Comparison of ENCODE assay signal across 22 cellular contexts in genomic region chr12:44019118-44019517, GRCh38.
DNase-seq lines count a peak whose midpoint lies in the region; ATAC-seq and TF ChIP-seq lines count a peak whose summit lies in the region.
"Had no signal": no experiment of that assay in that cellular context is flagged by ENCODE, and none has a peak within 500 bp of the region (broad histone marks: within the 10 kb centered on the region; RNA-seq: fewer than 3 reads in every experiment).

No MANE protein-coding gene starts in this region.

- TF ChIP-seq CTCF in Caco-2 (IDR thresholded peaks at IDR 0.05; ENCODE audit: insufficient read depth in 1 of 2, low read depth in 1 of 2, low read length in 1 of 2, severe bottlenecking in 1 of 2, unreplicated experiment in 1 of 2) (no peak), neural progenitor cell (IDR thresholded peaks at IDR 0.05) (no peak), body of pancreas (IDR thresholded peaks at IDR 0.05) (no peak), sigmoid colon (IDR thresholded peaks at IDR 0.05) (no peak)

- peaks cover 17% of the 10 kb centered on the region for H3K4me1 ChIP-seq in Caco-2
- no peaks in the 10 kb centered on the region for H3K4me1 ChIP-seq in NT2/D1 (ENCODE audit: insufficient read depth, insufficient read length)
- H3K4me1 ChIP-seq in neural progenitor cell = peaks cover 29% of the 10 kb centered on the region
- H3K4me1 ChIP-seq in body of pancreas = no peaks in the 10 kb centered on the region
- peaks cover 0 to 8% (median 0%) of the 10 kb centered on the region in 4 donors for H3K4me1 ChIP-seq in sigmoid colon
- H3K4me1 ChIP-seq: A549 had no signal

- no peak for ATAC-seq in body of pancreas
- ATAC-seq: A549, GM12878, HCT116 had no signal

- H3K4me3 Mint-ChIP-seq in Caco-2 (ENCODE audit: unreplicated experiment) = no peak overlapping the region
- no peak overlapping the region for H3K4me3 Mint-ChIP-seq in neural progenitor cell
- H3K4me3 Mint-ChIP-seq: CD4-positive, alpha-beta memory T cell had no signal

- H3K9me3 Mint-ChIP-seq in Caco-2 (ENCODE audit: unreplicated experiment) (no peaks in the 10 kb centered on the region), neural progenitor cell (peaks cover 5% of the 10 kb centered on the region)

- no peak for DNase-seq in Caco-2
- DNase-seq in NT2/D1 (ENCODE audit: low read depth, low spot score) = peak; percentile 18
- DNase-seq in iPS DF 19.7 (ENCODE audit: low read depth, low spot score) = peak; percentile 12
- peak; percentile 58 for DNase-seq in neural progenitor cell (ENCODE audit: low spot score)
- DNase-seq in body of pancreas = no peak
- DNase-seq in activated T-cell treated with anti-CD3 and anti-CD28 coated beads, Interleukin-2, amount 50 U/mL, for 1 hour = no peak
- DNase-seq in sigmoid colon = no peak
- DNase-seq: Calu3; CD4-positive, alpha-beta memory T cell; GM23248; MM.1S; NCI-H1092; NCI-H1436 treated with DMSO at 0.1 percent for 48 hours; NCI-H2029; NCI-H2171 treated with DMSO at 0.1 percent for 48 hours; NCI-H446 treated with DMSO at 0.1 percent for 48 hours; SIG-M5 had no signal

- H3K4me3 ChIP-seq in Caco-2 (ENCODE audit: low read depth, low read length) (no peak overlapping the region), NT2/D1 (ENCODE audit: insufficient read length, low read depth) (no peak overlapping the region), neural progenitor cell (no peak overlapping the region), body of pancreas (no peak overlapping the region), sigmoid colon (no peak overlapping the region)
- H3K4me3 ChIP-seq: A549, BLaER1, GM12878, GM23248 had no signal

- H4K20me1 ChIP-seq in neural progenitor cell (ENCODE audit: low read depth) = no peaks in the 10 kb centered on the region
- H4K20me1 ChIP-seq: BLaER1 had no signal

- H3K27ac ChIP-seq in neural progenitor cell (no peak overlapping the region), body of pancreas (no peak overlapping the region), sigmoid colon (no peak overlapping the region)
- H3K27ac ChIP-seq: A549, BLaER1, GM23248, RWPE1 had no signal

- H3K27me3 Mint-ChIP-seq in Caco-2 (ENCODE audit: insufficient read depth, unreplicated experiment) = no peaks in the 10 kb centered on the region
- H3K27me3 Mint-ChIP-seq in neural progenitor cell (ENCODE audit: insufficient read depth, low read depth) = no peaks in the 10 kb centered on the region
- H3K27me3 Mint-ChIP-seq: CD4-positive, alpha-beta memory T cell had no signal

- no peak overlapping the region for H2AFZ ChIP-seq in neural progenitor cell (replicated peaks)
- H2AFZ ChIP-seq: GM23248 had no signal

- intact Hi-C loops in Caco-2 (cut with micrococcal nuclease; ENCODE audit: unreplicated experiment) (loop anchor here (5.0 to 10.0 kb wide), 5 partner anchors 296 to 928 kb away; partner anchors contain the start of gene NELL2), body of pancreas (cut with DNase I) (no loop called here), sigmoid colon (cut with DNase I) (no loop called here)

- H3F3A ChIP-seq in neural progenitor cell (ENCODE audit: low read depth) = peaks cover 5% of the 10 kb centered on the region

- no peak for TF ChIP-seq POLR2A in body of pancreas (IDR thresholded peaks at IDR 0.05)
- TF ChIP-seq POLR2A in sigmoid colon (IDR thresholded peaks at IDR 0.05) = no peak

- H3K9ac ChIP-seq in NT2/D1 (ENCODE audit: insufficient read length, low read depth) (no peak overlapping the region), neural progenitor cell (no peak overlapping the region)
- H3K9ac ChIP-seq: BLaER1, GM23248 had no signal

- POLR2A ChIA-PET in Caco-2 (lab: Charles Lee) = no interaction called here

- H3K36me3 Mint-ChIP-seq in Caco-2 (ENCODE audit: insufficient read depth, unreplicated experiment) (no peaks in the 10 kb centered on the region), neural progenitor cell (no peaks in the 10 kb centered on the region)

- no peaks in the 10 kb centered on the region for H3K27me3 ChIP-seq in Caco-2 (replicated peaks; ENCODE audit: control insufficient read depth, insufficient read depth, low read length)
- H3K27me3 ChIP-seq in NT2/D1 (ENCODE audit: insufficient read depth, insufficient read length) = no peaks in the 10 kb centered on the region
- no peaks in the 10 kb centered on the region for H3K27me3 ChIP-seq in neural progenitor cell
- no peaks in the 10 kb centered on the region for H3K27me3 ChIP-seq in body of pancreas
- H3K27me3 ChIP-seq in sigmoid colon = no peaks in the 10 kb centered on the region
- H3K27me3 ChIP-seq: BLaER1 had no signal

- no TSS peak for BruUV-seq in Caco-2 (replicated peaks; lab: Mats Ljungman, UMichigan)

- H3K36me3 ChIP-seq in Caco-2 (ENCODE audit: control insufficient read depth, insufficient read depth, low read length) = no peaks in the 10 kb centered on the region
- H3K36me3 ChIP-seq in NT2/D1 (ENCODE audit: insufficient read depth, insufficient read length, low read length) = no peaks in the 10 kb centered on the region
- H3K36me3 ChIP-seq in neural progenitor cell = no peaks in the 10 kb centered on the region
- no peaks in the 10 kb centered on the region for H3K36me3 ChIP-seq in body of pancreas (replicated peaks in 1 of 2; ENCODE audit: insufficient read depth in 1 of 2, low read depth in 2 of 2)
- no peaks in the 10 kb centered on the region for H3K36me3 ChIP-seq in sigmoid colon

- no peak for TF ChIP-seq EP300 in sigmoid colon (IDR thresholded peaks at IDR 0.05)

- H3K9me3 ChIP-seq in Caco-2 (no peaks in the 10 kb centered on the region), NT2/D1 (ENCODE audit: insufficient read depth, low read length) (no peaks in the 10 kb centered on the region), neural progenitor cell (ENCODE audit: low read depth) (no peaks in the 10 kb centered on the region), body of pancreas (no peaks in the 10 kb centered on the region), sigmoid colon (no peaks in the 10 kb centered on the region)
- H3K9me3 ChIP-seq: A549 had no signal

- WGBS in body of pancreas, 2 donors = 73 to 88% methylated on average over 2 of the region's 2 CpGs
- WGBS in sigmoid colon, 2 donors = 68 to 94% methylated on average over 2 of the region's 2 CpGs

- peaks cover 23% of the 10 kb centered on the region for H3K4me1 Mint-ChIP-seq in Caco-2 (ENCODE audit: low read depth, unreplicated experiment)
- peaks cover 35% of the 10 kb centered on the region for H3K4me1 Mint-ChIP-seq in neural progenitor cell

- H3K27ac Mint-ChIP-seq in Caco-2 (ENCODE audit: unreplicated experiment) (peak overlapping the region; percentile 23), neural progenitor cell (no peak overlapping the region)
- H3K27ac Mint-ChIP-seq: CD4-positive, alpha-beta memory T cell had no signal

- peak overlapping the region; percentile 24 for H3K4me2 ChIP-seq in neural progenitor cell
- H3K4me2 ChIP-seq: A549, BLaER1 had no signal

- CTCF ChIA-PET in Caco-2 (lab: Charles Lee) = no interaction called here

- no peaks in the 10 kb centered on the region for H3K79me2 ChIP-seq in neural progenitor cell (ENCODE audit: low read depth)

Comparison
In these comparisons a context has a peak if more than half of its experiments do, and no peak if none do; other contexts are left out.
1. DNase-seq: peak in NT2/D1 (single experiment), iPS DF 19.7 (single experiment) and neural progenitor cell (single experiment); none in Caco-2 (0 of 2), body of pancreas (0 of 4), activated T-cell treated with anti-CD3 and anti-CD28 coated beads, Interleukin-2, amount 50 U/mL, for 1 hour (single experiment) and sigmoid colon (single experiment).